ENCODE assay signal across 7 cellular contexts in genomic region chr11:76861490-76861953, GRCh38. TPM values are rescaled to one million over a fixed set of nuclear protein-coding genes. Genes with fewer than 3 reads are reported as not detected.
DNase-seq lines count a peak whose midpoint lies in the region; ATAC-seq and TF ChIP-seq lines count a peak whose summit lies in the region.

No MANE protein-coding gene starts in this region.

- TF ChIP-seq CTCF in fibroblast of the aortic adventitia (IDR thresholded peaks at IDR 0.05; ENCODE audit: insufficient read depth, low read length) = no peak

- peak overlapping the region; percentile 53 to 70 for H3K27ac Mint-ChIP-seq in T-cell

- H3K4me1 Mint-ChIP-seq in T-cell = peaks cover 23 to 29% (median 26%) of the 10 kb centered on the region in 3 donors

- CTCF ChIA-PET in T-cell (lab: Charles Lee) = no interaction called here

- POLR2A ChIA-PET in T-cell (lab: Charles Lee) = no interaction called here

- H3K27me3 Mint-ChIP-seq in T-cell = no peaks in the 10 kb centered on the region

- intact Hi-C loops in sciatic nerve (cut with DNase I) = no loop called here
- intact Hi-C loops in posterior cingulate gyrus (cut with DNase I) = loop anchor here (2.0 to 5.0 kb wide), 2 partner anchors 54 to 57 kb away; no protein-coding TSS in a partner anchor

- no peaks in the 10 kb centered on the region for H3K27me3 ChIP-seq in H7 (ENCODE audit: control insufficient read depth, insufficient read depth, low read length)

- ATAC-seq in T-cell (replicated peaks in 1 of 4) = no peak
- ATAC-seq in sciatic nerve = peak; percentile 5
- no peak for ATAC-seq in HG02623 (IDR thresholded peaks at IDR 0.05; ENCODE audit: unreplicated experiment)

- peak overlapping the region; percentile 78 to 86 (median 82) for H3K4me3 Mint-ChIP-seq in T-cell

- H3K36me3 ChIP-seq in H7 (replicated peaks; ENCODE audit: control insufficient read depth, insufficient read depth, low read length) = no peaks in the 10 kb centered on the region

- H3K4me3 ChIP-seq in H7 (ENCODE audit: insufficient read depth, low read depth, low read length) = peak overlapping the region; percentile 81
- peak overlapping the region; percentile 87 for H3K4me3 ChIP-seq in fibroblast of the aortic adventitia (ENCODE audit: low read depth, low read length)

- DNase-seq in H7 = no peak
- DNase-seq in T-cell = no peak
- no peak for DNase-seq in fibroblast of the aortic adventitia (ENCODE audit: low read depth)
- no peak for DNase-seq in sciatic nerve (ENCODE audit: low spot score)
- no peak for DNase-seq in posterior cingulate gyrus
- no peak for DNase-seq in KG1 (lab: John Stamatoyannopoulos, UW)

- no peaks in the 10 kb centered on the region for H3K9me3 Mint-ChIP-seq in T-cell

- H3K36me3 Mint-ChIP-seq in T-cell = peaks cover 8% of the 10 kb centered on the region

RNA-seq across cellular contexts. Expression of gene ACER3, which starts 0.8 kb away (rescaled TPM):
- 6.3 and 8.1 TPM in 2 replicates for total RNA-seq in H7 (2014; rRNA removed; shearing (Covaris generic))
- total RNA-seq in T-cell (1 to 10 TPM; 4.3 to 9.0 (median 5.2) TPM), fibroblast of the aortic adventitia (ENCODE audit: low replicate concordance) (5.3 and 15.3 TPM in 2 replicates), sciatic nerve (56.7 TPM)
